1 cellular context compared by ENCODE assay signal in genomic region chr6:12450446-12450845, GRCh38.
TF ChIP-seq lines count a peak whose summit lies in the region.

No MANE protein-coding gene starts in this region.

TF ChIP-seq in HepG2, 621 proteins besides CTCF, POLR2A, EP300 and RAD21 (continued from another document):
- TF ChIP-seq ARID5B (CRISPR knock-in tag; IDR thresholded peaks at IDR 0.05): no peak
- TF ChIP-seq PAXIP1 (CRISPR knock-in tag; conservative IDR thresholded peaks at IDR 0.05): no peak
- TF ChIP-seq UBTF (CRISPR knock-in tag; IDR thresholded peaks at IDR 0.05): no peak
- TF ChIP-seq PAWR (CRISPR knock-in tag; IDR thresholded peaks at IDR 0.05; ENCODE audit: borderline replicate concordance): no peak
- peak; percentile 36; the same call in 1 of the 2 replicates for TF ChIP-seq ATF7 (IDR thresholded peaks at IDR 0.05)
- TF ChIP-seq ATF7 (CRISPR knock-in tag; IDR thresholded peaks at IDR 0.05): no peak
- TF ChIP-seq CEBPB (IDR thresholded peaks at IDR 0.05; ENCODE audit: borderline replicate concordance, low read depth, low read length): peak; percentile 49; the same call in 1 of the 2 replicates
- no peak for TF ChIP-seq ZNF547 (CRISPR knock-in tag; IDR thresholded peaks at IDR 0.05)
- TF ChIP-seq ZNF512 (CRISPR knock-in tag; IDR thresholded peaks at IDR 0.05): no peak
- TF ChIP-seq HOXA5 (CRISPR knock-in tag; IDR thresholded peaks at IDR 0.05): no peak
- no peak for TF ChIP-seq ZZZ3 (CRISPR knock-in tag; IDR thresholded peaks at IDR 0.05; ENCODE audit: borderline replicate concordance)
- TF ChIP-seq PHF20 (CRISPR knock-in tag; IDR thresholded peaks at IDR 0.05): no peak
